8 cellular contexts compared by ENCODE assay signal in the genomic region with DNA sequence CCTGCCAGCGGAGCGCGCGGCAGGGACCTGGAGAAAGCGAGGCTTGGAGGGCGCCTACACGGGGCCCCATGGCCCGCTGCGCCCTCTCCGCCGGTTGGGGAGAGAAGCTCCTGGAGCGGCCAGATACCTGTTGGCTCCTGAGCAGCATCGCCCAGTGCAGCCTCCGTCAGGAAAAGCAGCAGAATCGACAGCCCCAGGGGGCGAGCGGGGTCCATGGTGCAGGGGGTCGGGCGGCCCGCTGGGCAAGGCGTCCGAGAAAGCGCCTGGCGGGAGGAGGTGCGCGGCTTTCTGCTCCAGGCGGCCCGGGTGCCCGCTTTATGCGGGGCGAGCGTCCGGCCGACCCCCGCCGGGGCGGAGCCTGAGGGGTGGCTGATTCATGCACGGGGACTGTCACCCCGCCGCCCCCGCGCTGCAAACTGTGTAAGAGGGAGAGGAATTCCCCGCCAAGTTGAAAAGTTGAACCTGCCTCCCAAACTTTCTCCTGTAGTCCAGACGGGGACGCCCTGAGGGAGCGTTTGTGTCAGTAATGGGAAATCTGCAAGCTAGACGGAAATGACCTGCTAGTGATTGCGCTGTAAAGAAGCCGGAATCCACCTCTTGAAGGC. TPM values are rescaled to one million over a fixed set of nuclear protein-coding genes. Genes with fewer than 3 reads are reported as not detected.
DNase-seq lines count a peak whose midpoint lies in the region; ATAC-seq and TF ChIP-seq lines count a peak whose summit lies in the region.

TFPI2 (minus strand) TSS at position 290 of the 605 bp plus-strand sequence; CDS start at position 215, 75 bp downstream.

- peak; percentile 43 for ATAC-seq in HG02970 (IDR thresholded peaks at IDR 0.05; ENCODE audit: low FRiP score, unreplicated experiment)
- ATAC-seq in WTC11 = peak; percentile 78
- ATAC-seq in HG02571 (IDR thresholded peaks at IDR 0.05; ENCODE audit: unreplicated experiment) = no peak

- H3K4me3 Mint-ChIP-seq in WTC11 = peak within 1 kb of the TSS; percentile 97
- H3K4me3 Mint-ChIP-seq in osteocyte (ENCODE audit: unreplicated experiment) = peak within 1 kb of the TSS; percentile 93

- TF ChIP-seq CTCF in WTC11 (IDR thresholded peaks at IDR 0.05) (no peak), osteocyte (IDR thresholded peaks at IDR 0.05) (no peak)

- CTCF ChIA-PET in WTC11 (lab: Charles Lee) = interaction anchor here (0.6 to 1.9 kb wide), 6 partner anchors 11 to 332 kb away, joined by 3 to 8 read pairs (median 4); no protein-coding TSS in a partner anchor

- no peaks in the 10 kb centered on the region for H3K9me3 Mint-ChIP-seq in WTC11
- no peaks in the 10 kb centered on the region for H3K9me3 Mint-ChIP-seq in osteocyte (ENCODE audit: unreplicated experiment)

- H3K4me1 Mint-ChIP-seq in WTC11 = peaks cover 4% of the 10 kb centered on the region
- H3K4me1 Mint-ChIP-seq in osteocyte (ENCODE audit: unreplicated experiment) = peaks cover 22% of the 10 kb centered on the region

- POLR2A ChIA-PET in WTC11 (lab: Charles Lee) = interaction anchor here (0.7 kb wide), 1 partner anchor 114 kb away, joined by 3 read pairs; the partner anchor contains the start of gene BET1

- DNase-seq in NCI-H748 (lab: John Stamatoyannopoulos, UW; ENCODE audit: unreplicated experiment) (peak; percentile 58), NCI-H748 treated with DMSO at 0.1 percent for 48 hours (lab: John Stamatoyannopoulos, UW) (no peak), WTC11 (ENCODE audit: low spot score) (peak; percentile 58), glomerular endothelial cell (ENCODE audit: extremely low read depth, low read depth, low spot score) (no peak), osteocyte (ENCODE audit: extremely low spot score, unreplicated experiment) (peak; percentile 85), SIG-M5 treated with dmso at 0.1 percent for 504 hours (lab: John Stamatoyannopoulos, UW; ENCODE audit: unreplicated experiment) (no peak)

- H3K36me3 Mint-ChIP-seq in WTC11 = no peaks in the 10 kb centered on the region
- peaks cover 3% of the 10 kb centered on the region for H3K36me3 Mint-ChIP-seq in osteocyte (ENCODE audit: unreplicated experiment)

- H3K27ac Mint-ChIP-seq in WTC11 (0 out of 2 replicates have a peak within 1 kb of the TSS, but pooled peaks have one; percentile 14), osteocyte (ENCODE audit: unreplicated experiment) (peak within 1 kb of the TSS; percentile 85)

- H3K27me3 Mint-ChIP-seq in WTC11 (ENCODE audit: low read depth) (peaks cover 46% of the 10 kb centered on the region), osteocyte (ENCODE audit: unreplicated experiment) (no peaks in the 10 kb centered on the region)

TF ChIP-seq in WTC11, 78 proteins besides CTCF, POLR2A, EP300 and RAD21 (continues in another document):
- TF ChIP-seq KAT7 (CRISPR knock-in tag; IDR thresholded peaks at IDR 0.05; ENCODE audit: borderline replicate concordance) (no peak), ZBTB43 (CRISPR knock-in tag; IDR thresholded peaks at IDR 0.05) (no peak), TP53 (CRISPR knock-in tag; IDR thresholded peaks at IDR 0.05) (no peak), ETV6 (CRISPR knock-in tag; IDR thresholded peaks at IDR 0.05) (peak; percentile 48; the same call in 1 of the 2 replicates), GABPB1 (CRISPR knock-in tag; IDR thresholded peaks at IDR 0.05) (no peak), GTF2I (CRISPR knock-in tag; conservative IDR thresholded peaks at IDR 0.05) (no peak), MYBL2 (CRISPR knock-in tag; IDR thresholded peaks at IDR 0.05) (no peak), JAZF1 (CRISPR knock-in tag; IDR thresholded peaks at IDR 0.05) (no peak), CBFB (CRISPR knock-in tag; IDR thresholded peaks at IDR 0.05; ENCODE audit: low read depth) (no peak), TEAD1 (CRISPR knock-in tag; IDR thresholded peaks at IDR 0.05) (no peak), HMGA2 (CRISPR knock-in tag; IDR thresholded peaks at IDR 0.05) (no peak), ZNF219 (CRISPR knock-in tag; IDR thresholded peaks at IDR 0.05; ENCODE audit: borderline replicate concordance) (no peak), FOXJ3 (CRISPR knock-in tag; IDR thresholded peaks at IDR 0.05; ENCODE audit: borderline replicate concordance) (no peak), ZNF232 (CRISPR knock-in tag; IDR thresholded peaks at IDR 0.05) (no peak), ZNF281 (CRISPR knock-in tag; IDR thresholded peaks at IDR 0.05) (no peak), IRF1 (CRISPR knock-in tag; IDR thresholded peaks at IDR 0.05) (no peak), EMX1 (CRISPR knock-in tag; IDR thresholded peaks at IDR 0.05) (no peak), FOXP1 (CRISPR knock-in tag; IDR thresholded peaks at IDR 0.05; ENCODE audit: borderline replicate concordance) (no peak; the same call in none of the 2 replicates)
- TF ChIP-seq, protein P1, sequence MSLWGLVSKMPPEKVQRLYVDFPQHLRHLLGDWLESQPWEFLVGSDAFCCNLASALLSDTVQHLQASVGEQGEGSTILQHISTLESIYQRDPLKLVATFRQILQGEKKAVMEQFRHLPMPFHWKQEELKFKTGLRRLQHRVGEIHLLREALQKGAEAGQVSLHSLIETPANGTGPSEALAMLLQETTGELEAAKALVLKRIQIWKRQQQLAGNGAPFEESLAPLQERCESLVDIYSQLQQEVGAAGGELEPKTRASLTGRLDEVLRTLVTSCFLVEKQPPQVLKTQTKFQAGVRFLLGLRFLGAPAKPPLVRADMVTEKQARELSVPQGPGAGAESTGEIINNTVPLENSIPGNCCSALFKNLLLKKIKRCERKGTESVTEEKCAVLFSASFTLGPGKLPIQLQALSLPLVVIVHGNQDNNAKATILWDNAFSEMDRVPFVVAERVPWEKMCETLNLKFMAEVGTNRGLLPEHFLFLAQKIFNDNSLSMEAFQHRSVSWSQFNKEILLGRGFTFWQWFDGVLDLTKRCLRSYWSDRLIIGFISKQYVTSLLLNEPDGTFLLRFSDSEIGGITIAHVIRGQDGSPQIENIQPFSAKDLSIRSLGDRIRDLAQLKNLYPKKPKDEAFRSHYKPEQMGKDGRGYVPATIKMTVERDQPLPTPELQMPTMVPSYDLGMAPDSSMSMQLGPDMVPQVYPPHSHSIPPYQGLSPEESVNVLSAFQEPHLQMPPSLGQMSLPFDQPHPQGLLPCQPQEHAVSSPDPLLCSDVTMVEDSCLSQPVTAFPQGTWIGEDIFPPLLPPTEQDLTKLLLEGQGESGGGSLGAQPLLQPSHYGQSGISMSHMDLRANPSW (CRISPR knock-in tag; conservative IDR thresholded peaks at IDR 0.05; ENCODE audit: low read depth) = no peak
- TF ChIP-seq, protein P2, sequence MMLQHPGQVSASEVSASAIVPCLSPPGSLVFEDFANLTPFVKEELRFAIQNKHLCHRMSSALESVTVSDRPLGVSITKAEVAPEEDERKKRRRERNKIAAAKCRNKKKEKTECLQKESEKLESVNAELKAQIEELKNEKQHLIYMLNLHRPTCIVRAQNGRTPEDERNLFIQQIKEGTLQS (CRISPR knock-in tag; conservative IDR thresholded peaks at IDR 0.05) = no peak

RNA-seq across cellular contexts. Expression of gene TFPI2, which starts in this region (rescaled TPM):
- total RNA-seq in WTC11 (2021) = 7.8 to 10.4 TPM (median 8.7 TPM) in 3 replicates
- total RNA-seq in glomerular endothelial cell = 152 and 232 TPM in 2 replicates
- 58.7 and 61.3 TPM in 2 replicates for total RNA-seq in osteocyte

Comparison
In these comparisons a context has a peak if more than half of its experiments do, and no peak if none do; other contexts are left out.
1. DNase-seq: peak in NCI-H748 (single experiment), WTC11 (single experiment) and osteocyte (single experiment); none in NCI-H748 treated with DMSO at 0.1 percent for 48 hours (single experiment), glomerular endothelial cell (single experiment) and SIG-M5 treated with dmso at 0.1 percent for 504 hours (single experiment).